15 cellular contexts compared by ENCODE assay signal in genomic region chr6:41022294-41022693, GRCh38. TPM values are rescaled to one million over a fixed set of nuclear protein-coding genes. Genes with fewer than 3 reads are reported as not detected.
DNase-seq lines count a peak whose midpoint lies in the region; ATAC-seq and TF ChIP-seq lines count a peak whose summit lies in the region.
"Had no signal": no experiment of that assay in that cellular context is flagged by ENCODE, and none has a peak within 500 bp of the region (broad histone marks: within the 10 kb centered on the region; RNA-seq: fewer than 3 reads in every experiment).

No MANE protein-coding gene starts in this region.

- dilution Hi-C loops in mammary epithelial cell (cut with HindIII; ENCODE audit: low sequenced_read_pairs), result no loop called here

- POLR2A ChIA-PET in activated CD4-positive, alpha-beta memory T cell treated with anti-CD3 and anti-CD28 coated beads for 36 hours (lab: Charles Lee), result no interaction called here

- no peaks in the 10 kb centered on the region for H3K9me3 Mint-ChIP-seq in activated CD4-positive, alpha-beta memory T cell treated with anti-CD3 and anti-CD28 coated beads for 36 hours
- H3K9me3 Mint-ChIP-seq: activated CD8-positive, alpha-beta T cell treated with anti-CD3 and anti-CD28 coated beads for 36 hours; GM23338; immature natural killer cell; neural crest cell had no signal

- in situ Hi-C loops in mammary epithelial cell (cut with MboI; ENCODE audit: low sequenced_read_pairs in 2 of 2), result loop anchor here (5.0 to 10.0 kb wide), 2 partner anchors 125 to 127 kb away; no protein-coding TSS in a partner anchor

- H3K4me3 Mint-ChIP-seq in activated CD4-positive, alpha-beta memory T cell treated with anti-CD3 and anti-CD28 coated beads for 36 hours, result no peak overlapping the region
- H3K4me3 Mint-ChIP-seq: activated CD8-positive, alpha-beta T cell treated with anti-CD3 and anti-CD28 coated beads for 36 hours; GM23338; immature natural killer cell; neural crest cell had no signal

- peaks cover 3% of the 10 kb centered on the region for H3K4me1 Mint-ChIP-seq in activated CD4-positive, alpha-beta memory T cell treated with anti-CD3 and anti-CD28 coated beads for 36 hours (ENCODE audit: low read depth)

- H3K9ac ChIP-seq in mammary epithelial cell (ENCODE audit: insufficient read depth, low read length) (peak overlapping the region; percentile 43), Karpas-422 (ENCODE audit: low read length) (no peak overlapping the region)

- no peak overlapping the region for H2AFZ ChIP-seq in mammary epithelial cell (ENCODE audit: low read depth, low read length)
- no peak overlapping the region for H2AFZ ChIP-seq in Karpas-422 (ENCODE audit: low read length)
- H2AFZ ChIP-seq: GM23338 had no signal

- peak overlapping the region; percentile 58 for H3K4me2 ChIP-seq in mammary epithelial cell (ENCODE audit: insufficient read depth, low read depth, low read length)
- H3K4me2 ChIP-seq in Karpas-422 (ENCODE audit: low read depth, low read length, poor library complexity, severe bottlenecking), result no peak overlapping the region
- H3K4me2 ChIP-seq: GM23338 had no signal

- H3K27ac ChIP-seq in mammary epithelial cell (ENCODE audit: insufficient read depth, low read depth, low read length) (peak overlapping the region; percentile 71), Karpas-422 (ENCODE audit: low read length) (no peak overlapping the region)
- H3K27ac ChIP-seq: right lobe of liver, transverse colon had no signal

- no peaks in the 10 kb centered on the region for H3K79me2 ChIP-seq in mammary epithelial cell (ENCODE audit: insufficient read depth, low read length)
- H3K79me2 ChIP-seq in Karpas-422 (ENCODE audit: low read length), result no peaks in the 10 kb centered on the region

- no TSS peak for BruUV-seq in mammary epithelial cell (replicated peaks; lab: Mats Ljungman, UMichigan)

- H3K4me3 ChIP-seq in mammary epithelial cell (replicated peaks in 1 of 3; ENCODE audit: insufficient read depth in 1 of 3, low read depth in 2 of 3, low read length in 3 of 3), result no peak overlapping the region
- no peak overlapping the region for H3K4me3 ChIP-seq in Karpas-422 (ENCODE audit: low read length)
- H3K4me3 ChIP-seq: GM23338, right lobe of liver, transverse colon had no signal

- no peak for ATAC-seq in GM19397 (IDR thresholded peaks at IDR 0.05; ENCODE audit: unreplicated experiment)
- ATAC-seq: activated CD8-positive, alpha-beta T cell treated with anti-CD3 and anti-CD28 coated beads for 36 hours had no signal

- H3K27ac Mint-ChIP-seq in activated CD4-positive, alpha-beta memory T cell treated with anti-CD3 and anti-CD28 coated beads for 36 hours, result no peak overlapping the region
- H3K27ac Mint-ChIP-seq: activated CD8-positive, alpha-beta T cell treated with anti-CD3 and anti-CD28 coated beads for 36 hours; GM23338; immature natural killer cell had no signal

- H3K9me2 ChIP-seq in Karpas-422 (replicated peaks; ENCODE audit: insufficient read depth, low read length), result no peaks in the 10 kb centered on the region

- no peaks in the 10 kb centered on the region for H3K36me3 Mint-ChIP-seq in activated CD4-positive, alpha-beta memory T cell treated with anti-CD3 and anti-CD28 coated beads for 36 hours

- peak; percentile 51 for DNase-seq in DMS53 (lab: John Stamatoyannopoulos, UW)
- DNase-seq in M059J (ENCODE audit: low read depth), result peak; percentile 86
- peak; percentile 77 for DNase-seq in mammary epithelial cell
- DNase-seq in glomerular visceral epithelial cell (ENCODE audit: extremely low spot score), result peak; percentile 36
- DNase-seq in activated CD4-positive, alpha-beta memory T cell treated with anti-CD3 and anti-CD28 coated beads for 36 hours, result no peak
- no peak for DNase-seq in Karpas-422
- DNase-seq in stimulated activated CD8-positive, alpha-beta memory T cell treated with anti-CD3 and anti-CD28 coated beads, Interleukin-4, amount 100 ng/mL, for 48 hours, result no peak
- DNase-seq: activated CD8-positive, alpha-beta T cell treated with anti-CD3 and anti-CD28 coated beads for 36 hours; immature natural killer cell; right lobe of liver; stimulated activated CD4-positive, alpha-beta T cell treated with anti-CD3 and anti-CD28 coated beads, Interleukin-2, amount 100 ng/mL, for 48 hours; transverse colon had no signal

- H3K27me3 ChIP-seq in mammary epithelial cell (ENCODE audit: insufficient read depth, low read length), result no peaks in the 10 kb centered on the region
- no peaks in the 10 kb centered on the region for H3K27me3 ChIP-seq in Karpas-422 (ENCODE audit: low read length)
- H3K27me3 ChIP-seq: right lobe of liver, transverse colon had no signal

- peaks cover 36% of the 10 kb centered on the region for H3K4me1 ChIP-seq in mammary epithelial cell (ENCODE audit: insufficient read depth, low read length)
- H3K4me1 ChIP-seq in Karpas-422 (ENCODE audit: low read length), result peaks cover 4% of the 10 kb centered on the region
- H3K4me1 ChIP-seq: right lobe of liver had no signal

- intact Hi-C loops in mammary epithelial cell (cut with micrococcal nuclease), result loop anchor here (10.0 kb wide), 1 partner anchor 467 kb away; no protein-coding TSS in a partner anchor
- intact Hi-C loops in activated CD4-positive, alpha-beta memory T cell treated with anti-CD3 and anti-CD28 coated beads for 36 hours (cut with micrococcal nuclease), result no loop called here

- no peaks in the 10 kb centered on the region for H3K27me3 Mint-ChIP-seq in activated CD4-positive, alpha-beta memory T cell treated with anti-CD3 and anti-CD28 coated beads for 36 hours
- H3K27me3 Mint-ChIP-seq: activated CD8-positive, alpha-beta T cell treated with anti-CD3 and anti-CD28 coated beads for 36 hours had no signal

- no peaks in the 10 kb centered on the region for H4K20me1 ChIP-seq in mammary epithelial cell (ENCODE audit: insufficient read depth, low read length)
- H4K20me1 ChIP-seq in Karpas-422 (ENCODE audit: insufficient read depth, low read depth, low read length), result no peaks in the 10 kb centered on the region

- no peak for TF ChIP-seq CTCF in mammary epithelial cell (conservative IDR thresholded peaks at IDR 0.05 in 1 of 2, IDR thresholded peaks at IDR 0.05 in 1 of 2; ENCODE audit: extremely low read depth in 1 of 2, insufficient read depth in 1 of 2, low read depth in 1 of 2, low read length in 2 of 2)

- H3K36me3 ChIP-seq in mammary epithelial cell (ENCODE audit: insufficient read depth, low read length) (no peaks in the 10 kb centered on the region), Karpas-422 (ENCODE audit: insufficient read depth, low read length) (no peaks in the 10 kb centered on the region)
- H3K36me3 ChIP-seq: right lobe of liver, transverse colon had no signal

- CTCF ChIA-PET in mammary epithelial cell (lab: Charles Lee; ENCODE audit: low non-redundant PET), result no interaction called here
- CTCF ChIA-PET in activated CD4-positive, alpha-beta memory T cell treated with anti-CD3 and anti-CD28 coated beads for 36 hours (lab: Charles Lee), result no interaction called here

- H3K9me3 ChIP-seq in mammary epithelial cell (replicated peaks; ENCODE audit: insufficient read depth, low read length) (no peaks in the 10 kb centered on the region), Karpas-422 (ENCODE audit: low read length) (no peaks in the 10 kb centered on the region)
- H3K9me3 ChIP-seq: right lobe of liver, transverse colon had no signal

RNA-seq across cellular contexts. Expression of gene UNC5CL, which starts 16.7 kb away (rescaled TPM):
- total RNA-seq in M059J (2014; rRNA removed; shearing (Covaris generic)), result 0.02 and 0.20 TPM in 2 replicates
- under 1 TPM; 0.50 to 0.54 TPM for total RNA-seq in mammary epithelial cell
- polyA plus RNA-seq in mammary epithelial cell, result 0.19 TPM
- not detected for polyA minus RNA-seq in mammary epithelial cell
- total RNA-seq in activated CD4-positive, alpha-beta memory T cell treated with anti-CD3 and anti-CD28 coated beads for 36 hours, result 1 to 10 TPM; 2.4 to 2.5 TPM
- 1.1 and 3.3 TPM in 2 replicates for total RNA-seq in Karpas-422 (2014; rRNA removed; shearing (Covaris generic); ENCODE audit: low replicate concordance)

RNA-seq across cellular contexts. Expression of gene TSPO2, which starts 20.0 kb away (rescaled TPM):
- not detected in 2 replicates for total RNA-seq in M059J (2014; rRNA removed; shearing (Covaris generic))
- total RNA-seq in mammary epithelial cell, result not detected
- polyA plus RNA-seq in mammary epithelial cell, result not detected
- polyA minus RNA-seq in mammary epithelial cell, result not detected
- total RNA-seq in activated CD4-positive, alpha-beta memory T cell treated with anti-CD3 and anti-CD28 coated beads for 36 hours, result not detected
- not detected in 2 replicates for total RNA-seq in Karpas-422 (2014; rRNA removed; shearing (Covaris generic); ENCODE audit: low replicate concordance)
- total RNA-seq: activated CD8-positive, alpha-beta T cell treated with anti-CD3 and anti-CD28 coated beads for 36 hours; GM23338; neural crest cell; transverse colon had no signal
- polyA plus RNA-seq: immature natural killer cell had no signal

RNA-seq across cellular contexts. Expression of gene APOBEC2, which starts 30.7 kb away (rescaled TPM):
- total RNA-seq in M059J (2014; rRNA removed; shearing (Covaris generic)), result not detected in 2 replicates
- not detected for total RNA-seq in mammary epithelial cell
- polyA plus RNA-seq in mammary epithelial cell, result not detected
- polyA minus RNA-seq in mammary epithelial cell, result not detected
- total RNA-seq in activated CD4-positive, alpha-beta memory T cell treated with anti-CD3 and anti-CD28 coated beads for 36 hours, result not detected
- not detected in 2 replicates for total RNA-seq in Karpas-422 (2014; rRNA removed; shearing (Covaris generic); ENCODE audit: low replicate concordance)
- total RNA-seq: activated CD8-positive, alpha-beta T cell treated with anti-CD3 and anti-CD28 coated beads for 36 hours; GM23338; neural crest cell; right lobe of liver; transverse colon had no signal

RNA-seq across cellular contexts. Expression of gene OARD1, which starts 49.9 kb away (rescaled TPM):
- total RNA-seq in M059J (2014; rRNA removed; shearing (Covaris generic)), result 17.7 and 23.0 TPM in 2 replicates
- total RNA-seq in mammary epithelial cell, result 10 to 100 TPM in 1 of 2 donors, 1 to 10 TPM in 1; 9.3 to 22.2 TPM
- 10.0 TPM for polyA plus RNA-seq in mammary epithelial cell
- 5.1 TPM for polyA minus RNA-seq in mammary epithelial cell
- total RNA-seq in activated CD4-positive, alpha-beta memory T cell treated with anti-CD3 and anti-CD28 coated beads for 36 hours, result 10 to 100 TPM; 40.5 to 42.9 TPM
- 37.5 and 41.6 TPM in 2 replicates for total RNA-seq in Karpas-422 (2014; rRNA removed; shearing (Covaris generic); ENCODE audit: low replicate concordance)

RNA-seq across cellular contexts. Expression of gene NFYA, which starts 50.5 kb away (rescaled TPM):
- total RNA-seq in M059J (2014; rRNA removed; shearing (Covaris generic)), result 9.4 and 19.2 TPM in 2 replicates
- 10 to 100 TPM; 18.5 to 29.1 TPM for total RNA-seq in mammary epithelial cell
- 12.5 TPM for polyA plus RNA-seq in mammary epithelial cell
- 20.7 TPM for polyA minus RNA-seq in mammary epithelial cell
- total RNA-seq in activated CD4-positive, alpha-beta memory T cell treated with anti-CD3 and anti-CD28 coated beads for 36 hours, result 10 to 100 TPM; 30.2 to 30.4 TPM
- 15.7 and 23.7 TPM in 2 replicates for total RNA-seq in Karpas-422 (2014; rRNA removed; shearing (Covaris generic); ENCODE audit: low replicate concordance)

Comparison
In these comparisons a context has a peak if more than half of its experiments do, and no peak if none do; other contexts are left out.
1. DNase-seq: peak in DMS53 (single experiment), M059J (single experiment), mammary epithelial cell (single experiment) and glomerular visceral epithelial cell (single experiment); none in activated CD4-positive, alpha-beta memory T cell treated with anti-CD3 and anti-CD28 coated beads for 36 hours (single experiment), Karpas-422 (single experiment) and stimulated activated CD8-positive, alpha-beta memory T cell treated with anti-CD3 and anti-CD28 coated beads, Interleukin-4, amount 100 ng/mL, for 48 hours (single experiment).